ENCODE assay signal across 16 cellular contexts in the genomic region with DNA sequence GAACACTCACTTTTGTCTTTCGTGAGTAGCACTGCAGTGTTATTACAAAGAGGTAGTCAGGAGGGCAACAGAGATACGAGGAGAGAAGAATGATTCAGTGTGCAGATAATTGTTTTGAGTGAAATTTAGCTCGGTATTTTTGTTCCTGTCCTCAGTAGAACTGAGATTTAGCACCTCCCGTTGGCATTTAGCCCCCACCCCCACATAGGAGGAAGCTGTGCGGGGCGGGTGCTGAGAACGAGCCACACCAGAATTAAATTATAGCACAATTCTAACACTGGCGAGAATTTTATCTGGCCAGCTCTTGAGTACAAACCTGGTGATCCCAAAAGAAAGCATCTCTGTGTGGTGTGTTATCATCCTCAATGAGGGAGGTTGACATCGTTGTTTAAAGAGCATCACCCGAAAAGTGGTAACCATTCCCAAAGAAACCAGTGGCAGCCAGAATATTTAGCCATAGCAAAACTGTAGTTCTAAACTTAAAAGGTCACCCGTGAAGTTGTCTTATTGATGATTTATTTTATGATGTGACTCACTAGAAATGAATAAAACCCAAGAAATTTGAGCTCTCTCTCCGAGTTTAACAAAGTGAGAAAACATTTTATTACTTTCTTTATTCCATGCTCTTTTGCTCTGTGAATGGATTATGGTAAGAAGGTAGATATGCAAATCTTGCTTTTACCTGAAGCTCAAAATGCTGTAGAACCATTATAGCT.
"Had no signal": no experiment of that assay in that cellular context is flagged by ENCODE, and none has a peak within 500 bp of the region (broad histone marks: within the 10 kb centered on the region; RNA-seq: fewer than 3 reads in every experiment).

No MANE protein-coding gene starts in this region.

- H3K4me3 Mint-ChIP-seq: activated CD4-positive, alpha-beta T cell treated with anti-CD3 and anti-CD28 coated beads, Interleukin-2, amount 10 ng/mL, durations not matched to agents 7 days and 5 days; activated T-helper 17 cell treated with anti-CD3 and anti-CD28 coated beads, Interleukin-2, amount 50 U/mL, for 72 hours; immature natural killer cell; naive thymus-derived CD8-positive, alpha-beta T cell; stimulated activated naive CD8-positive, alpha-beta T cell treated with anti-CD3 and anti-CD28 coated beads, Interleukin-15, Interleukin-2, amounts not matched to agents 100 ng/mL and 50 ng/mL, for 24 hours had no signal

- H3K27me3 ChIP-seq: upper lobe of right lung had no signal

- H3K4me1 Mint-ChIP-seq: activated CD4-positive, alpha-beta T cell treated with anti-CD3 and anti-CD28 coated beads, Interleukin-2, amount 10 ng/mL, durations not matched to agents 7 days and 5 days; activated T-helper 17 cell treated with anti-CD3 and anti-CD28 coated beads, Interleukin-2, amount 50 U/mL, for 72 hours; immature natural killer cell had no signal

- H3K9me3 ChIP-seq: upper lobe of right lung had no signal

- H3K36me3 ChIP-seq: upper lobe of right lung had no signal

- H3K9me3 Mint-ChIP-seq: activated CD4-positive, alpha-beta T cell treated with anti-CD3 and anti-CD28 coated beads, Interleukin-2, amount 10 ng/mL, durations not matched to agents 7 days and 5 days; activated T-helper 17 cell treated with anti-CD3 and anti-CD28 coated beads, Interleukin-2, amount 50 U/mL, for 72 hours; stimulated activated naive CD8-positive, alpha-beta T cell treated with anti-CD3 and anti-CD28 coated beads, Interleukin-15, Interleukin-2, amounts not matched to agents 100 ng/mL and 50 ng/mL, for 24 hours had no signal

- ATAC-seq: activated T-helper 17 cell treated with anti-CD3 and anti-CD28 coated beads, Interleukin-2, amount 50 U/mL, for 72 hours; esophagus mucosa; left cardiac atrium; naive thymus-derived CD8-positive, alpha-beta T cell; upper lobe of right lung had no signal

- H3K4me3 ChIP-seq: lung, upper lobe of right lung had no signal

- H3K36me3 Mint-ChIP-seq: immature natural killer cell had no signal

- DNase-seq: activated CD4-positive, alpha-beta T cell treated with anti-CD3 and anti-CD28 coated beads, Interleukin-2, amount 10 ng/mL, durations not matched to agents 7 days and 5 days; activated CD4-positive, CD25-positive, alpha-beta regulatory T cell; activated CD8-positive, alpha-beta memory T cell treated with anti-CD3 and anti-CD28 coated beads for 24 hours; activated naive CD4-positive, alpha-beta T cell treated with anti-CD3 and anti-CD28 coated beads, Interleukin-2, amount 50 U/mL, for 16 hours; immature natural killer cell; left cardiac atrium; naive thymus-derived CD8-positive, alpha-beta T cell; stimulated activated CD4-positive, alpha-beta T cell treated with anti-CD3 and anti-CD28 coated beads, Interleukin-4, amount 100 ng/mL, for 1 hour; stimulated activated CD8-positive, alpha-beta memory T cell treated with anti-CD3 and anti-CD28 coated beads, Interleukin-4, amount 100 ng/mL, for 48 hours; T-helper 2 cell; upper lobe of right lung had no signal

- H3K27ac Mint-ChIP-seq: activated CD4-positive, alpha-beta T cell treated with anti-CD3 and anti-CD28 coated beads, Interleukin-2, amount 10 ng/mL, durations not matched to agents 7 days and 5 days; activated T-helper 17 cell treated with anti-CD3 and anti-CD28 coated beads, Interleukin-2, amount 50 U/mL, for 72 hours; immature natural killer cell; naive thymus-derived CD8-positive, alpha-beta T cell; progenitor cell of endocrine pancreas; stimulated activated naive CD8-positive, alpha-beta T cell treated with anti-CD3 and anti-CD28 coated beads, Interleukin-15, Interleukin-2, amounts not matched to agents 100 ng/mL and 50 ng/mL, for 24 hours had no signal

- H3K27ac ChIP-seq: upper lobe of right lung had no signal

- H3K27me3 Mint-ChIP-seq: activated CD4-positive, alpha-beta T cell treated with anti-CD3 and anti-CD28 coated beads, Interleukin-2, amount 10 ng/mL, durations not matched to agents 7 days and 5 days; activated T-helper 17 cell treated with anti-CD3 and anti-CD28 coated beads, Interleukin-2, amount 50 U/mL, for 72 hours; progenitor cell of endocrine pancreas; stimulated activated naive CD8-positive, alpha-beta T cell treated with anti-CD3 and anti-CD28 coated beads, Interleukin-15, Interleukin-2, amounts not matched to agents 100 ng/mL and 50 ng/mL, for 24 hours had no signal

- H3K4me1 ChIP-seq: upper lobe of right lung had no signal
